1 cellular context compared by ENCODE assay signal in the genomic region with DNA sequence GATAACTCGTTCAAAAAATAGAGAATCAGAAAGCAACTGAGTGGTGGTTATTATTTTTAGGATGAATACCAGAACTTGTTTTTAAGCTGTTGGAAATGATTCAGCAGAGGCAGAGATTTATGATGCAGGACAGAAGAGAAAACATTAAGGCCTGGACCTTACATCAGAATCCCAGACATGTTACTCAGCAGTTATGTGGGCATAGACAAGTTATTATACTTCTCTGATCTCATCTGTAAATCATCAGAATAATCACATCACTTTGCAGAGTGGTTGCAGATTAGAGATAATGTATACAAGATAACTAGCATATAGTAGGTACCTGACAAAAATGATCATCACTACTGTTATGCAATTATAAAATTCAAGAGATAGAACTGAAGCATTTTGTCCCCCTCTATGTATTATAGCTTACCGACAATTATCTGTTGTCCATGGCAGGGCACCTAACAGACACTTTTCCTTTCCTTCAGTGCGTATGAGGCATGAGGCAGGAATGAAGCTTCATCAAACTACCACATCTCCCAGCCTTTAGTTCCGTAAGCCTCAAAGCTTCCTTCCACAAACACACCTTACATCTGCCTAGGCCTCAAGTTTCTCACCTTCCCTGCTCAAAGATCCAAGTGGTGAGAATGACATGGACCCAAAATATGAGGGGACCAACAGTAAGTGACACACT.
TF ChIP-seq lines count a peak whose summit lies in the region.

No MANE protein-coding gene starts in this region.

TF ChIP-seq in H1, 55 proteins besides CTCF, POLR2A, EP300 and RAD21 (continued from another document):
- TF ChIP-seq KDM1A (IDR thresholded peaks at IDR 0.05; ENCODE audit: borderline replicate concordance, low read length) = no peak
